Comparison of ENCODE assay signal across 18 cellular contexts in genomic region chr22:19341500-19341899, GRCh38.
"Had no signal": no experiment of that assay in that cellular context is flagged by ENCODE, and none has a peak within 500 bp of the region (broad histone marks: within the 10 kb centered on the region; RNA-seq: fewer than 3 reads in every experiment).

No MANE protein-coding gene starts in this region.

- H3K4me3 Mint-ChIP-seq: dendritic cell treated with granulocyte-macrophage colony-stimulating factor and Interleukin-4, amounts not matched to agents 40 ng/mL and 50 ng/mL, for 4 days; effector memory CD8-positive, alpha-beta T cell; naive thymus-derived CD8-positive, alpha-beta T cell; type B pancreatic cell had no signal

- H3K27me3 Mint-ChIP-seq: dendritic cell treated with granulocyte-macrophage colony-stimulating factor and Interleukin-4, amounts not matched to agents 40 ng/mL and 50 ng/mL, for 4 days; effector memory CD8-positive, alpha-beta T cell; naive thymus-derived CD8-positive, alpha-beta T cell; type B pancreatic cell had no signal

- H3K27ac ChIP-seq: esophagus squamous epithelium, gastroesophageal sphincter, neutrophil, sigmoid colon, skin epidermis, stomach, thyroid gland had no signal

- DNase-seq: effector memory CD8-positive, alpha-beta T cell; esophagus squamous epithelium; foreskin fibroblast; left colon; left ventricle myocardium superior; mesendoderm; naive thymus-derived CD8-positive, alpha-beta T cell; posterior cingulate gyrus; sigmoid colon; stimulated activated CD4-positive, alpha-beta T cell treated with anti-CD3 and anti-CD28 coated beads, Interleukin-12 subunit alpha, Interleukin-12 subunit beta, amount 100 ng/mL, for 4 hours; stimulated activated naive CD4-positive, alpha-beta T cell; stomach; thyroid gland had no signal

- H3K27ac Mint-ChIP-seq: dendritic cell treated with granulocyte-macrophage colony-stimulating factor and Interleukin-4, amounts not matched to agents 40 ng/mL and 50 ng/mL, for 4 days; type B pancreatic cell had no signal
